In genomic region chr2:631741-632140, GRCh38 we compare ENCODE assay signal across 32 cellular contexts.
"Had no signal": no experiment of that assay in that cellular context is flagged by ENCODE, and none has a peak within 500 bp of the region (broad histone marks: within the 10 kb centered on the region; RNA-seq: fewer than 3 reads in every experiment).

No MANE protein-coding gene starts in this region.

- H3K27me3 ChIP-seq: ovary, right lobe of liver, suprapubic skin, testis, tibial artery, uterus had no signal

- H3K27ac Mint-ChIP-seq: naive thymus-derived CD8-positive, alpha-beta T cell; natural killer cell treated with Interleukin-12 subunit alpha and Interleukin-12 subunit beta and Interleukin-15 and Interleukin-18, amount 100 ng/mL, for 72 hours; nephron progenitor cell; progenitor cell of endocrine pancreas; stimulated activated memory B cell treated with anti-CD40 and anti-IgM and Interleukin-4, amounts not matched to agents 10 μg/mL and 1 μg/mL and 100 μg/mL, for 72 hours; stimulated activated naive CD8-positive, alpha-beta T cell treated with anti-CD3 and anti-CD28 coated beads, Interleukin-15, amount 100 ng/mL, for 72 hours; type B pancreatic cell had no signal

- ATAC-seq: naive thymus-derived CD8-positive, alpha-beta T cell; natural killer cell treated with Interleukin-12 subunit alpha and Interleukin-12 subunit beta and Interleukin-15 and Interleukin-18, amount 100 ng/mL, for 72 hours; psoas muscle; right cardiac atrium; right lobe of liver; stimulated activated memory B cell treated with anti-CD40 and anti-IgM and Interleukin-4, amounts not matched to agents 10 μg/mL and 1 μg/mL and 100 μg/mL, for 72 hours; stimulated activated naive CD8-positive, alpha-beta T cell treated with anti-CD3 and anti-CD28 coated beads, Interleukin-15, amount 100 ng/mL, for 72 hours; stimulated activated naive CD8-positive, alpha-beta T cell treated with anti-CD3 and anti-CD28 coated beads, Interleukin-15, Interleukin-2, amounts not matched to agents 100 U/mL and 50 U/mL, for 24 hours; upper lobe of right lung had no signal

- H3K79me2 ChIP-seq: parathyroid adenoma had no signal

- H3K9ac ChIP-seq: parathyroid adenoma had no signal

- H3K9me3 Mint-ChIP-seq: natural killer cell treated with Interleukin-12 subunit alpha and Interleukin-12 subunit beta and Interleukin-15 and Interleukin-18, amount 100 ng/mL, for 72 hours; stimulated activated naive CD8-positive, alpha-beta T cell treated with anti-CD3 and anti-CD28 coated beads, Interleukin-15, amount 100 ng/mL, for 72 hours; type B pancreatic cell had no signal

- H3K27ac ChIP-seq: ovary, parathyroid adenoma, psoas muscle, right lobe of liver, skin epidermis, spleen, suprapubic skin, testis, tibial artery, transverse colon, upper lobe of right lung, uterus had no signal

- H3K4me3 ChIP-seq: ovary, psoas muscle, right lobe of liver, skin epidermis, smooth muscle cell, spleen, suprapubic skin, testis, tibial artery, transverse colon, upper lobe of right lung, uterus had no signal

- H3K4me1 ChIP-seq: parathyroid adenoma, psoas muscle, testis, uterus had no signal

- H3K9me3 ChIP-seq: ovary, psoas muscle, right lobe of liver, suprapubic skin, testis, tibial artery, upper lobe of right lung, uterus had no signal

- DNase-seq: naive thymus-derived CD8-positive, alpha-beta T cell; nephron progenitor cell; occipital lobe; ovary; posterior cingulate gyrus; psoas muscle; right cardiac atrium; right lobe of liver; spleen; stimulated activated CD4-positive, alpha-beta T cell treated with anti-CD3 and anti-CD28 coated beads, Interleukin-12 subunit alpha, Interleukin-12 subunit beta, amount 100 ng/mL, for 4 hours; stimulated activated CD4-positive, alpha-beta T cell treated with anti-CD3 and anti-CD28 coated beads, Interleukin-1b, Interleukin-23, amount 100 ng/mL, for 48 hours; stimulated activated CD4-positive, alpha-beta T cell treated with anti-CD3 and anti-CD28 coated beads, Interleukin-4, amount 100 ng/mL, for 1 hour; stimulated activated CD4-positive, alpha-beta T cell treated with anti-CD3 and anti-CD28 coated beads, Interleukin-4, amount 100 ng/mL, for 4 hours; stimulated activated CD8-positive, alpha-beta memory T cell treated with anti-CD3 and anti-CD28 coated beads, Interleukin-4, amount 100 ng/mL, for 48 hours; stimulated activated naive CD4-positive, alpha-beta T cell; stimulated activated naive CD8-positive, alpha-beta T cell treated with anti-CD3 and anti-CD28 coated beads, Interleukin-15, amount 100 ng/mL, for 72 hours; stimulated activated naive CD8-positive, alpha-beta T cell treated with anti-CD3 and anti-CD28 coated beads, Interleukin-15, Interleukin-2, amounts not matched to agents 100 U/mL and 50 U/mL, for 24 hours; substantia nigra; testis; tibial artery; transverse colon; upper lobe of right lung; uterus had no signal

- H2AFZ ChIP-seq: parathyroid adenoma had no signal

- H3K4me2 ChIP-seq: smooth muscle cell had no signal

- H3K36me3 ChIP-seq: ovary, right lobe of liver, spleen, suprapubic skin, tibial artery, transverse colon, upper lobe of right lung, uterus had no signal

- H3K27me3 Mint-ChIP-seq: stimulated activated naive CD8-positive, alpha-beta T cell treated with anti-CD3 and anti-CD28 coated beads, Interleukin-15, amount 100 ng/mL, for 72 hours had no signal

- H3K36me3 Mint-ChIP-seq: natural killer cell treated with Interleukin-12 subunit alpha and Interleukin-12 subunit beta and Interleukin-15 and Interleukin-18, amount 100 ng/mL, for 72 hours; stimulated activated memory B cell treated with anti-CD40 and anti-IgM and Interleukin-4, amounts not matched to agents 10 μg/mL and 1 μg/mL and 100 μg/mL, for 72 hours had no signal

- H3K4me3 Mint-ChIP-seq: naive thymus-derived CD8-positive, alpha-beta T cell; natural killer cell treated with Interleukin-12 subunit alpha and Interleukin-12 subunit beta and Interleukin-15 and Interleukin-18, amount 100 ng/mL, for 72 hours; nephron progenitor cell; neural crest cell; stimulated activated memory B cell treated with anti-CD40 and anti-IgM and Interleukin-4, amounts not matched to agents 10 μg/mL and 1 μg/mL and 100 μg/mL, for 72 hours; stimulated activated naive CD8-positive, alpha-beta T cell treated with anti-CD3 and anti-CD28 coated beads, Interleukin-15, amount 100 ng/mL, for 72 hours; type B pancreatic cell had no signal
